ENCODE assay signal across 18 cellular contexts in genomic region chr18:70227438-70227837, GRCh38. TPM values are rescaled to one million over a fixed set of nuclear protein-coding genes. Genes with fewer than 3 reads are reported as not detected.
DNase-seq lines count a peak whose midpoint lies in the region; ATAC-seq, FAIRE-seq and TF ChIP-seq lines count a peak whose summit lies in the region.
"Had no signal": no experiment of that assay in that cellular context is flagged by ENCODE, and none has a peak within 500 bp of the region (broad histone marks: within the 10 kb centered on the region; RNA-seq: fewer than 3 reads in every experiment).

No MANE protein-coding gene starts in this region.

- in situ Hi-C loops in HepG2 (cut with HindIII; ENCODE audit: extremely low pct_ligation_motif_present, low pct_unique_long_range_greater_than_20kb) = no loop called here
- in situ Hi-C loops in GM12878 (cut with MboI) = no loop called here

- H4K20me1 ChIP-seq in HepG2 (ENCODE audit: insufficient read depth, low read length) (no peaks in the 10 kb centered on the region), GM12878 (ENCODE audit: control insufficient read depth, insufficient read depth) (no peaks in the 10 kb centered on the region)

- H3K4me1 ChIP-seq in HepG2 (ENCODE audit: insufficient read depth, low read length) (peaks cover 6% of the 10 kb centered on the region; the same call in 1 of the 2 replicates), right lobe of liver (no peaks in the 10 kb centered on the region), HEK293 (ENCODE audit: control insufficient read depth, insufficient read depth, low read length) (peaks cover 6% of the 10 kb centered on the region), GM12878 (ENCODE audit: control insufficient read depth, insufficient read depth, low read length) (no peaks in the 10 kb centered on the region)

- CTCF ChIA-PET in HepG2 (lab: Yijun Ruan, JAX; ENCODE audit: low intra/inter-chr PET ratio, low total read pairs) = no interaction called here
- CTCF ChIA-PET in HEK293 (lab: Yijun Ruan, JAX) = interaction anchor here (1.2 kb wide), 1 partner anchor 207 kb away, joined by 3 read pairs; no protein-coding TSS in a partner anchor
- CTCF ChIA-PET in GM12878 (lab: Yijun Ruan, JAX) = interaction anchor here (0.7 to 2.0 kb wide), 2 partner anchors 40 to 207 kb away, joined by 3 to 6 read pairs; no protein-coding TSS in a partner anchor

- intact Hi-C loops in HepG2 (cut with micrococcal nuclease; ENCODE audit: unreplicated experiment) (no loop called here), right lobe of liver (cut with DNase I) (no loop called here), GM12878 (cut with micrococcal nuclease; ENCODE audit: unreplicated experiment) (no loop called here)

- TF ChIP-seq RAD21 in HepG2 (CRISPR knock-in tag; IDR thresholded peaks at IDR 0.05) = no peak
- TF ChIP-seq RAD21 in GM12878 (IDR thresholded peaks at IDR 0.05; ENCODE audit: insufficient read depth, low read depth, low read length) = no peak

- RAD21 ChIA-PET in GM12878 (lab: Charles Lee; ENCODE audit: unreplicated experiment) = no interaction called here

- peaks cover 24% of the 10 kb centered on the region for H3K9me3 ChIP-seq in HepG2 (ENCODE audit: low read length)
- H3K9me3 ChIP-seq in right lobe of liver = peaks cover 0 to 9% (median 0%) of the 10 kb centered on the region in 4 donors
- no peaks in the 10 kb centered on the region for H3K9me3 ChIP-seq in HEK293 (ENCODE audit: control insufficient read depth, insufficient read depth, low read depth, low read length)
- peaks cover 4% of the 10 kb centered on the region; the same call in 2 of the 3 replicates for H3K9me3 ChIP-seq in GM12878 (replicated peaks; ENCODE audit: control insufficient read depth, insufficient read depth, low read length)

- FAIRE-seq in HepG2 (lab: Jason Lieb, UNC) (no peak), GM12878 (lab: Jason Lieb, UNC) (no peak)
- FAIRE-seq: G401.6, GM19239 had no signal

- H3K9ac ChIP-seq in HepG2 (ENCODE audit: insufficient read depth, low read depth, low read length) (no peak overlapping the region), GM12878 (ENCODE audit: control insufficient read depth, insufficient read depth, low read length) (no peak overlapping the region)
- H3K9ac ChIP-seq: GM23248 had no signal

- TF ChIP-seq CTCF in HepG2 (CRISPR knock-in tag; IDR thresholded peaks at IDR 0.05) (no peak), right lobe of liver (IDR thresholded peaks at IDR 0.05) (no peak), HEK293 (tag by site-specific recombination; IDR thresholded peaks at IDR 0.05) (no peak), GM12878 (IDR thresholded peaks at IDR 0.05 in 2 of 3, conservative IDR thresholded peaks at IDR 0.05 in 1 of 3; ENCODE audit: control insufficient read depth in 2 of 3, extremely low read depth in 1 of 3, insufficient read depth in 1 of 3, low read depth in 3 of 3, low read length in 3 of 3) (no peak)

- ATAC-seq in HepG2 = no peak
- no peak for ATAC-seq in right lobe of liver
- ATAC-seq in GM12878 = no peak

- H3K4me2 ChIP-seq in HepG2 (ENCODE audit: low read depth, low read length) = no peak overlapping the region
- H3K4me2 ChIP-seq in GM12878 (ENCODE audit: control insufficient read depth, insufficient read depth) = no peak overlapping the region

- no peak overlapping the region for H3K27ac ChIP-seq in HepG2 (ENCODE audit: extremely low read length, insufficient read depth, low read length)
- no peak overlapping the region for H3K27ac ChIP-seq in right lobe of liver
- H3K27ac ChIP-seq in HEK293 (ENCODE audit: extremely low read depth, low read depth, low read length) = no peak overlapping the region
- H3K27ac ChIP-seq in GM12878 (ENCODE audit: control insufficient read depth, insufficient read depth) = no peak overlapping the region
- H3K27ac ChIP-seq: GM23248 had no signal

- H3K36me3 ChIP-seq in HepG2 (replicated peaks in 1 of 2; ENCODE audit: control insufficient read depth in 1 of 2, insufficient read depth in 2 of 2, low read length in 2 of 2) (no peaks in the 10 kb centered on the region), right lobe of liver (no peaks in the 10 kb centered on the region), HEK293 (ENCODE audit: control insufficient read depth in 2 of 2, insufficient read depth in 1 of 2, low read length in 2 of 2) (no peaks in the 10 kb centered on the region), GM12878 (ENCODE audit: control insufficient read depth in 2 of 2, insufficient read depth in 2 of 2, low read length in 1 of 2) (no peaks in the 10 kb centered on the region)

- SMC1A ChIA-PET in GM12878 (lab: Charles Lee; ENCODE audit: uncharacterized antibody, unreplicated experiment) = no interaction called here

- 0% methylated on average over 3 of the region's 3 CpGs for WGBS in HepG2 (ENCODE audit: low lambda C conversion rate)
- 75% methylated on average over 3 of the region's 3 CpGs for WGBS in right lobe of liver (ENCODE audit: insufficient coverage, low coverage, low lambda C conversion rate, missing lambda C conversion rate)
- 61% methylated on average over 3 of the region's 3 CpGs for WGBS in GM12878 (ENCODE audit: insufficient coverage, insufficient replicate concordance, low lambda C conversion rate, missing lambda C conversion rate)

- BruUV-seq in HepG2 (replicated peaks; lab: Mats Ljungman, UMichigan) (no TSS peak), GM12878 (replicated peaks; lab: Mats Ljungman, UMichigan) (no TSS peak)

- POLR2A ChIA-PET in HepG2 (lab: Yijun Ruan, JAX) = no interaction called here
- POLR2A ChIA-PET in HEK293 (lab: Yijun Ruan, JAX) = no interaction called here
- POLR2A ChIA-PET in GM12878 (lab: Charles Lee) = no interaction called here

- DNase-seq in HepG2 (ENCODE audit: low spot score) (no peak), right lobe of liver (no peak), GM12878 (ENCODE audit: low read depth, low spot score) (no peak), NCI-H1694 (lab: John Stamatoyannopoulos, UW) (no peak), nucleus accumbens (lab: John Stamatoyannopoulos, UW) (no peak), NCI-H226 (no peak)
- DNase-seq: 8988T; C1 segment of cervical spinal cord; Calu3; CD4-positive, alpha-beta memory T cell; COR-L47; DMS153; DND-41; GM23248; H9 had no signal

- H3K4me3 ChIP-seq in HepG2 (replicated peaks in 1 of 3; ENCODE audit: insufficient read depth in 1 of 3, low read depth in 2 of 3, low read length in 3 of 3) (no peak overlapping the region), right lobe of liver (no peak overlapping the region), HEK293 (ENCODE audit: low read depth, low read length) (no peak overlapping the region), GM12878 (no peak overlapping the region)
- H3K4me3 ChIP-seq: GM23248 had no signal

- H3K79me2 ChIP-seq in HepG2 (ENCODE audit: insufficient read depth, low read length) (no peaks in the 10 kb centered on the region), GM12878 (ENCODE audit: control insufficient read depth, insufficient read depth, low read length) (no peaks in the 10 kb centered on the region)

- TF ChIP-seq POLR2A in HepG2 (IDR thresholded peaks at IDR 0.05; ENCODE audit: insufficient read depth in 1 of 2, low read depth in 2 of 2, low read length in 2 of 2) = no peak
- no peak for TF ChIP-seq POLR2A in right lobe of liver (IDR thresholded peaks at IDR 0.05)
- no peak for TF ChIP-seq POLR2A in GM12878 (IDR thresholded peaks at IDR 0.05; ENCODE audit: low read depth, low read length)

- H2AFZ ChIP-seq in HepG2 (ENCODE audit: low read length) (no peak overlapping the region), GM12878 (ENCODE audit: control insufficient read depth, low read depth, low read length) (no peak overlapping the region)
- H2AFZ ChIP-seq: GM23248 had no signal

- TF ChIP-seq EP300 in HepG2 (IDR thresholded peaks at IDR 0.05; ENCODE audit: low read depth in 2 of 2, low read length in 2 of 2) = no peak
- no peak for TF ChIP-seq EP300 in HepG2 (CRISPR knock-in tag; IDR thresholded peaks at IDR 0.05; ENCODE audit: borderline replicate concordance)
- no peak for TF ChIP-seq EP300 in GM12878 (IDR thresholded peaks at IDR 0.05; ENCODE audit: borderline replicate concordance in 1 of 2, control insufficient read depth in 1 of 2, low read depth in 2 of 2, low read length in 2 of 2)

- H3K27me3 ChIP-seq in HepG2 (ENCODE audit: control insufficient read depth in 1 of 2, insufficient read depth in 2 of 2, low read length in 2 of 2) (peaks cover 0 to 20% of the 10 kb centered on the region in 2 experiments; a peak in 3 of 5 replicates), right lobe of liver (no peaks in the 10 kb centered on the region), GM12878 (replicated peaks in 1 of 2; ENCODE audit: control insufficient read depth in 2 of 2, insufficient read depth in 2 of 2, low read length in 1 of 2) (peaks cover 0 to 1% of the 10 kb centered on the region in 2 experiments; a peak in 2 of 4 replicates)

RNA-seq across cellular contexts. Expression of gene RTTN, which starts 22.0 kb away (rescaled TPM):
- total RNA-seq in HepG2 (2016; rRNA removed; fragmentation: Illumina TruSeq; extraction: Trizol) = 12.5 and 18.7 TPM in 2 replicates
- 15.8 and 24.3 TPM in 2 replicates for total RNA-seq in HepG2 (2016; cell fraction: cytosol; rRNA removed; fragmentation: Illumina TruSeq; extraction: Trizol; ENCODE audit: low read depth)
- total RNA-seq in HepG2 (2016; cell fraction: insoluble cytoplasmic fraction; rRNA removed; fragmentation: Illumina TruSeq; extraction: Trizol) = 11.4 and 18.6 TPM in 2 replicates
- 9.9 and 11.5 TPM in 2 replicates for total RNA-seq in HepG2 (2016; cell fraction: membrane; rRNA removed; fragmentation: Illumina TruSeq; extraction: Trizol)
- total RNA-seq in HepG2 (2016; cell fraction: nucleus; rRNA removed; fragmentation: Illumina TruSeq; extraction: Trizol) = 69.6 and 74.0 TPM in 2 replicates
- polyA plus RNA-seq in HepG2 (2011; rRNA removed) = 3.4 and 5.4 TPM in 2 replicates
- polyA plus RNA-seq in HepG2 (2011; cell fraction: cytosol; rRNA removed) = 1.8 and 2.0 TPM in 2 replicates
- polyA plus RNA-seq in HepG2 (2011; cell fraction: nucleus; rRNA removed) = 8.1 and 9.1 TPM in 2 replicates
- polyA plus RNA-seq in HepG2 (2012) = 3.8 and 4.5 TPM in 2 replicates
- 1.0 and 1.1 TPM in 2 replicates for polyA plus RNA-seq in HepG2 (2016; cell fraction: cytosol; fragmentation: Illumina TruSeq; extraction: Trizol; ENCODE audit: low read depth)
- 5.4 and 7.2 TPM in 2 replicates for polyA plus RNA-seq in HepG2 (2016; cell fraction: insoluble cytoplasmic fraction; fragmentation: Illumina TruSeq; extraction: Trizol; ENCODE audit: low read depth)
- 1.6 and 1.9 TPM in 2 replicates for polyA plus RNA-seq in HepG2 (2016; cell fraction: membrane; fragmentation: Illumina TruSeq; extraction: Trizol; ENCODE audit: low read depth)
- 14.8 and 16.8 TPM in 2 replicates for polyA plus RNA-seq in HepG2 (2016; cell fraction: nucleus; fragmentation: Illumina TruSeq; extraction: Trizol; ENCODE audit: insufficient read depth, low read depth)
- polyA minus RNA-seq in HepG2 (2011; rRNA and poly(A)+ RNA removed; ENCODE audit: low replicate concordance) = 18.4 and 41.1 TPM in 2 replicates
- polyA minus RNA-seq in HepG2 (2011; cell fraction: cytosol; rRNA and poly(A)+ RNA removed) = 4.4 and 5.3 TPM in 2 replicates
- polyA minus RNA-seq in HepG2 (2011; cell fraction: nucleus; rRNA and poly(A)+ RNA removed) = 117 and 137 TPM in 2 replicates
- 1 to 10 TPM; 2.3 to 7.4 (median 6.5) TPM for total RNA-seq in right lobe of liver
- total RNA-seq in GM12878 (2013; cell fraction: nucleolus; rRNA removed) = 252 and 260 TPM in 2 replicates
- 36.6 and 40.9 TPM in 2 replicates for total RNA-seq in GM12878 (2014; rRNA removed)
- 34.6 and 35.7 TPM in 2 replicates for total RNA-seq in GM12878 (2014; rRNA removed; fragmentation: Illumina TruSeq; extraction: Trizol)
- total RNA-seq in GM12878 (2021) = 22.4 and 22.5 TPM in 2 replicates
- polyA plus RNA-seq in GM12878 (2011; ENCODE audit: low read depth) = 6.9 TPM
- 16.9 and 20.3 TPM in 2 replicates for polyA plus RNA-seq in GM12878 (2011; rRNA removed)
- 8.4 and 9.0 TPM in 2 replicates for polyA plus RNA-seq in GM12878 (2011; cell fraction: cytosol; rRNA removed)
- 33.1 and 38.0 TPM in 2 replicates for polyA plus RNA-seq in GM12878 (2011; cell fraction: nucleus; rRNA removed)
- 8.6 and 12.1 TPM in 2 replicates for polyA plus RNA-seq in GM12878 (2012)
- 17.9 and 21.5 TPM in 2 replicates for polyA plus RNA-seq in GM12878 (2014; fragmentation: Illumina TruSeq; extraction: Trizol)
- 10 to 100 TPM in 1 of 2 experiments, 1 to 10 TPM in 1; 9.4 to 12.3 TPM for polyA plus RNA-seq in GM12878 (2014; fragmentation: Nextera tagmentation; extraction: Ambion mirVana)
- 13.4 and 14.5 TPM in 2 replicates for polyA plus RNA-seq in GM12878 (2014; rRNA removed)
- polyA plus RNA-seq in GM12878 (2016; fragmentation: Nextera tagmentation; extraction: Ambion mirVana) = 10 to 100 TPM; 11.8 to 12.8 TPM
- polyA minus RNA-seq in GM12878 (2011; rRNA and poly(A)+ RNA removed) = 76.1 and 82.1 TPM in 2 replicates
- 11.7 and 13.1 TPM in 2 replicates for polyA minus RNA-seq in GM12878 (2011; cell fraction: cytosol; rRNA and poly(A)+ RNA removed)
- polyA minus RNA-seq in GM12878 (2011; cell fraction: nucleus; rRNA and poly(A)+ RNA removed) = 131 and 224 TPM in 2 replicates

Comparison
In these comparisons a context has a peak if more than half of its experiments do, and no peak if none do; other contexts are left out.
1. Of the 63 proteins assayed by ChIP-seq in both HepG2 and HEK293: peak only in HepG2: ZNF280D; only in HEK293: SETDB1; in both: none; in neither: 61.